17 cellular contexts compared by ENCODE assay signal in the genomic region with DNA sequence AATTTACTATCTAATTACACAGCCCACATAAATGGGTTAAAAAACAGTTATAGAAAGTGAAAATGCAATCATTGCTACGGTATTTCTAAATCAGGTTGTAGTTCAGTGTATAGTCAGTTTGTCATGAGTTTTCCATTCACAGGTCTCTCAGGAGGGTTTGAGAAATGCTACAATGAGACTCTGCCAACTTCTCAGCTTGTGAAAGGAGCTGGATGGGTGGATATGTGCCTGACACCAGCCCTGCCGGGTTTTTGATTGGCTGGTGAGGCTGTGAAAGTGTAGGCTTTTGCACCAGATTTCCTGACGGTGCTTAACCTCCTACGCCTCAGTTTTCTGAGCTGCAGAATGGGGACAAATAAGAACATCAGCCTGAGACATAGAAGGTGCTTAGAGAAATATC.
DNase-seq lines count a peak whose midpoint lies in the region; ATAC-seq and TF ChIP-seq lines count a peak whose summit lies in the region.
"Had no signal": no experiment of that assay in that cellular context is flagged by ENCODE, and none has a peak within 500 bp of the region (broad histone marks: within the 10 kb centered on the region; RNA-seq: fewer than 3 reads in every experiment).

No MANE protein-coding gene starts in this region.

- H3K36me3 Mint-ChIP-seq in glutamatergic neuron (ENCODE audit: unreplicated experiment) = peaks cover 5% of the 10 kb centered on the region
- H3K36me3 Mint-ChIP-seq: CD14-positive monocyte; CD4-positive, alpha-beta memory T cell had no signal

- intact Hi-C loops in left cardiac atrium (cut with DNase I) = no loop called here
- intact Hi-C loops in Right ventricle myocardium superior (cut with DNase I) = no loop called here
- intact Hi-C loops in esophagus muscularis mucosa (cut with DNase I) = no loop called here
- intact Hi-C loops in upper lobe of right lung (cut with DNase I) = no loop called here

- H3K27ac Mint-ChIP-seq in glutamatergic neuron (ENCODE audit: unreplicated experiment) = peak overlapping the region; percentile 73
- H3K27ac Mint-ChIP-seq: CD14-positive monocyte; CD4-positive, alpha-beta memory T cell; GM23338 had no signal

- H3K27ac ChIP-seq in esophagus muscularis mucosa (replicated peaks in 1 of 4) (no peak overlapping the region), upper lobe of right lung (peak overlapping the region; percentile 36), Karpas-422 (ENCODE audit: low read length) (no peak overlapping the region)
- H3K27ac ChIP-seq: 22Rv1, BLaER1 had no signal

- peaks cover 8% of the 10 kb centered on the region for H3K9me3 Mint-ChIP-seq in glutamatergic neuron (ENCODE audit: unreplicated experiment)
- H3K9me3 Mint-ChIP-seq: GM23338 had no signal

- 65% methylated on average over 4 of the region's 4 CpGs for WGBS in esophagus muscularis mucosa

- H3K4me1 ChIP-seq in esophagus muscularis mucosa (no peaks in the 10 kb centered on the region), upper lobe of right lung (no peaks in the 10 kb centered on the region), Karpas-422 (ENCODE audit: low read length) (no peaks in the 10 kb centered on the region)
- H3K4me1 ChIP-seq: BLaER1 had no signal

- no peak overlapping the region for H3K4me3 Mint-ChIP-seq in glutamatergic neuron (ENCODE audit: unreplicated experiment)
- H3K4me3 Mint-ChIP-seq: CD14-positive monocyte; CD4-positive, alpha-beta memory T cell; GM23338 had no signal

- TF ChIP-seq CTCF in esophagus muscularis mucosa (IDR thresholded peaks at IDR 0.05) (no peak), glutamatergic neuron (IDR thresholded peaks at IDR 0.05; ENCODE audit: partially characterized antibody, unreplicated experiment) (no peak), upper lobe of right lung (IDR thresholded peaks at IDR 0.05) (no peak)

- no peak overlapping the region for H2AFZ ChIP-seq in Karpas-422 (ENCODE audit: low read length)
- H2AFZ ChIP-seq: GM23338 had no signal

- DNase-seq in left cardiac atrium (no peak), Right ventricle myocardium superior (no peak), esophagus muscularis mucosa (ENCODE audit: extremely low spot score) (peak; percentile 37), glutamatergic neuron (no peak), upper lobe of right lung (no peak), cortex of kidney (lab: John Stamatoyannopoulos, UW) (no peak), Karpas-422 (no peak)
- DNase-seq: CD4-positive, alpha-beta memory T cell; DMS153; DMS79; GDM1; HCEC 1CT had no signal

- ATAC-seq in left cardiac atrium = peak; percentile 50 to 77
- no peak for ATAC-seq in Right ventricle myocardium superior (ENCODE audit: poor library complexity)
- ATAC-seq in upper lobe of right lung = no peak
- no peak for ATAC-seq in GM19023 (IDR thresholded peaks at IDR 0.05; ENCODE audit: unreplicated experiment)
- ATAC-seq: GM23338 had no signal

- no peaks in the 10 kb centered on the region for H3K9me2 ChIP-seq in Karpas-422 (replicated peaks; ENCODE audit: insufficient read depth, low read length)

- H3K4me3 ChIP-seq in esophagus muscularis mucosa (no peak overlapping the region), upper lobe of right lung (no peak overlapping the region), Karpas-422 (ENCODE audit: low read length) (no peak overlapping the region)
- H3K4me3 ChIP-seq: BLaER1, GM23338 had no signal

- H3K4me1 Mint-ChIP-seq in glutamatergic neuron (ENCODE audit: low read depth, unreplicated experiment) = peaks cover 42% of the 10 kb centered on the region
- H3K4me1 Mint-ChIP-seq: CD14-positive monocyte; CD4-positive, alpha-beta memory T cell had no signal

- H3K9ac ChIP-seq in Karpas-422 (ENCODE audit: low read length) = no peak overlapping the region
- H3K9ac ChIP-seq: BLaER1 had no signal

- H3K27me3 Mint-ChIP-seq in glutamatergic neuron (ENCODE audit: unreplicated experiment) = peaks cover 3% of the 10 kb centered on the region

- H3K9me3 ChIP-seq in esophagus muscularis mucosa = no peaks in the 10 kb centered on the region
- H3K9me3 ChIP-seq in upper lobe of right lung = no peaks in the 10 kb centered on the region
- H3K9me3 ChIP-seq in Karpas-422 (ENCODE audit: low read length) = no peaks in the 10 kb centered on the region
- H3K9me3 ChIP-seq: BLaER1 had no signal

- no peak for TF ChIP-seq POLR2A in esophagus muscularis mucosa (IDR thresholded peaks at IDR 0.05; ENCODE audit: low read depth)

- no peak for TF ChIP-seq EP300 in esophagus muscularis mucosa (IDR thresholded peaks at IDR 0.05)

- no peaks in the 10 kb centered on the region for H3K79me2 ChIP-seq in Karpas-422 (ENCODE audit: low read length)

- peaks cover 0 to 10% (median 0%) of the 10 kb centered on the region in 4 donors for H3K27me3 ChIP-seq in esophagus muscularis mucosa
- no peaks in the 10 kb centered on the region for H3K27me3 ChIP-seq in upper lobe of right lung
- peaks cover 3% of the 10 kb centered on the region; the same call in 1 of the 2 replicates for H3K27me3 ChIP-seq in Karpas-422 (ENCODE audit: low read length)
- H3K27me3 ChIP-seq: BLaER1 had no signal

- H3K4me2 ChIP-seq in Karpas-422 (ENCODE audit: low read depth, low read length, poor library complexity, severe bottlenecking) = no peak overlapping the region
- H3K4me2 ChIP-seq: BLaER1, GM23338 had no signal

- H4K20me1 ChIP-seq in Karpas-422 (ENCODE audit: insufficient read depth, low read depth, low read length) = no peaks in the 10 kb centered on the region
- H4K20me1 ChIP-seq: BLaER1 had no signal

- no peaks in the 10 kb centered on the region for H3K36me3 ChIP-seq in esophagus muscularis mucosa
- H3K36me3 ChIP-seq in upper lobe of right lung = no peaks in the 10 kb centered on the region
- H3K36me3 ChIP-seq in Karpas-422 (ENCODE audit: insufficient read depth, low read length) = no peaks in the 10 kb centered on the region
- H3K36me3 ChIP-seq: BLaER1 had no signal

Comparison
In these comparisons a context has a peak if more than half of its experiments do, and no peak if none do; other contexts are left out.
1. ATAC-seq: peak in left cardiac atrium (2 of 2); none in Right ventricle myocardium superior (single experiment), upper lobe of right lung (single experiment) and GM19023 (single experiment).